Comparison of ENCODE assay signal across 8 cellular contexts in genomic region chr2:88626171-88627054, GRCh38. TPM values are rescaled to one million over a fixed set of nuclear protein-coding genes. Genes with fewer than 3 reads are reported as not detected.
DNase-seq lines count a peak whose midpoint lies in the region; ATAC-seq, FAIRE-seq and TF ChIP-seq lines count a peak whose summit lies in the region.

No MANE protein-coding gene starts in this region.

- no peaks in the 10 kb centered on the region for H3K9me3 Mint-ChIP-seq in naive B cell

- peaks cover 2 to 17% (median 3%) of the 10 kb centered on the region in 3 donors for H3K4me1 Mint-ChIP-seq in naive B cell

- no peak for DNase-seq in BJ (ENCODE audit: low read depth)
- peak; percentile 21 for DNase-seq in LoVo (ENCODE audit: low spot score)
- DNase-seq in activated T-cell treated with anti-CD3 and anti-CD28 coated beads for 24 hours (ENCODE audit: low read depth): peak; percentile 31
- peak; percentile 68 for DNase-seq in naive B cell
- peak; percentile 61 for DNase-seq in stimulated activated naive CD8-positive, alpha-beta T cell treated with anti-CD3 and anti-CD28 coated beads, Interleukin-15, Interleukin-2, amounts not matched to agents 100 U/mL and 50 U/mL, for 24 hours
- DNase-seq in GM19239 (ENCODE audit: insufficient read length, low spot score): no peak

- no peaks in the 10 kb centered on the region for H3K36me3 Mint-ChIP-seq in naive B cell

- WGBS in esophagus, 2 donors: 2% methylated on average over 44 to 54 of the region's 54 CpGs

- peak overlapping the region; percentile 93 to 100 for H3K27ac ChIP-seq in esophagus (ENCODE audit: low read depth in 2 of 2, low read length in 1 of 2)

- peak overlapping the region in 4 of 8 donors; percentile 82 to 97 (median 96) for H3K4me3 Mint-ChIP-seq in naive B cell

- peak overlapping the region in 5 of 6 donors; percentile 95 to 100 (median 98) for H3K27ac Mint-ChIP-seq in naive B cell

- no peak for FAIRE-seq in GM19239 (lab: Jason Lieb, UNC)

- peak; percentile 0 for ATAC-seq in GM21447 (IDR thresholded peaks at IDR 0.05; ENCODE audit: unreplicated experiment)
- peak; percentile 4 to 7 for ATAC-seq in naive B cell (ENCODE audit: low read depth in 2 of 2)
- ATAC-seq in stimulated activated naive CD8-positive, alpha-beta T cell treated with anti-CD3 and anti-CD28 coated beads, Interleukin-15, Interleukin-2, amounts not matched to agents 100 U/mL and 50 U/mL, for 24 hours: no peak

- CTCF ChIA-PET in BJ (lab: Yijun Ruan, JAX): interaction anchor here (0.8 to 3.5 kb wide), 3 partner anchors 35 to 46 kb away, joined by 3 to 13 read pairs (median 4); no protein-coding TSS in a partner anchor

- TF ChIP-seq CTCF in BJ (IDR thresholded peaks at IDR 0.05; ENCODE audit: insufficient read depth, low read depth, low read length): no peak

- no peaks in the 10 kb centered on the region for H3K9me3 ChIP-seq in esophagus (ENCODE audit: control insufficient read depth in 2 of 2, insufficient read depth in 1 of 2, low read depth in 1 of 2, low read length in 1 of 2)

- no peaks in the 10 kb centered on the region for H3K27me3 Mint-ChIP-seq in naive B cell

- H3K27me3 ChIP-seq in BJ (ENCODE audit: control insufficient read depth, insufficient read depth, low read length) (no peaks in the 10 kb centered on the region), esophagus (ENCODE audit: control insufficient read depth in 1 of 2, insufficient read depth in 2 of 2, low read length in 2 of 2) (no peaks in the 10 kb centered on the region)

- H3K4me1 ChIP-seq in esophagus (ENCODE audit: control insufficient read depth in 2 of 2, insufficient read depth in 2 of 2, low read length in 1 of 2): peaks cover 0 to 6% of the 10 kb centered on the region in 2 donors

- H3K4me3 ChIP-seq in BJ (ENCODE audit: low read depth, low read length): peak overlapping the region; percentile 97
- peak overlapping the region; percentile 84 to 100 for H3K4me3 ChIP-seq in esophagus (ENCODE audit: low read depth in 1 of 2, low read length in 2 of 2)

- no peaks in the 10 kb centered on the region for H3K36me3 ChIP-seq in BJ (ENCODE audit: control insufficient read depth, insufficient read depth, low read length)
- H3K36me3 ChIP-seq in esophagus (ENCODE audit: control insufficient read depth in 2 of 2, insufficient read depth in 2 of 2, low read length in 1 of 2): no peaks in the 10 kb centered on the region

- POLR2A ChIA-PET in BJ (lab: Charles Lee): no interaction called here

RNA-seq across cellular contexts. Expression of gene EIF2AK3, which starts 0.9 kb away (rescaled TPM):
- polyA plus RNA-seq in BJ (2011; rRNA removed): 3.8 and 8.9 TPM in 2 replicates
- 3.7 and 6.1 TPM in 2 replicates for polyA minus RNA-seq in BJ (2011; rRNA and poly(A)+ RNA removed)
- polyA plus RNA-seq in esophagus: 1 to 10 TPM; 2.5 to 5.7 TPM
- 10 to 100 TPM; 10.5 to 60.1 (median 17.9) TPM for polyA plus RNA-seq in naive B cell (ENCODE audit: low read depth in 6 of 6)

Comparison
In these comparisons a context has a peak if more than half of its experiments do, and no peak if none do; other contexts are left out.
1. DNase-seq: peak in LoVo (single experiment), activated T-cell treated with anti-CD3 and anti-CD28 coated beads for 24 hours (single experiment), naive B cell (single experiment) and stimulated activated naive CD8-positive, alpha-beta T cell treated with anti-CD3 and anti-CD28 coated beads, Interleukin-15, Interleukin-2, amounts not matched to agents 100 U/mL and 50 U/mL, for 24 hours (single experiment); none in BJ (single experiment) and GM19239 (single experiment).